In genomic region chr3:64063207-64063981, GRCh38 we compare ENCODE assay signal across 29 cellular contexts. TPM values are rescaled to one million over a fixed set of nuclear protein-coding genes. Genes with fewer than 3 reads are reported as not detected.
DNase-seq lines count a peak whose midpoint lies in the region; ATAC-seq and TF ChIP-seq lines count a peak whose summit lies in the region.
"Had no signal": no experiment of that assay in that cellular context is flagged by ENCODE, and none has a peak within 500 bp of the region (broad histone marks: within the 10 kb centered on the region; RNA-seq: fewer than 3 reads in every experiment).

No MANE protein-coding gene starts in this region.

- no peaks in the 10 kb centered on the region for H3K9me3 ChIP-seq in heart right ventricle
- no peaks in the 10 kb centered on the region for H3K9me3 ChIP-seq in right atrium auricular region
- peaks cover 8% of the 10 kb centered on the region for H3K9me3 ChIP-seq in endodermal cell (ENCODE audit: control insufficient read depth, low read length)
- H3K9me3 ChIP-seq: BLaER1 treated with 17β-estradiol and CSF1 and Interleukin-3, amounts not matched to agents 10 nM and 100 nM; gastroesophageal sphincter; MG63; pancreas; stomach; upper lobe of right lung had no signal

- H3K27ac Mint-ChIP-seq in endodermal cell (peak overlapping the region; percentile 88), type B pancreatic cell (peak overlapping the region; percentile 17), progenitor cell of endocrine pancreas (no peak overlapping the region)
- H3K27ac Mint-ChIP-seq: activated CD8-positive, alpha-beta T cell treated with anti-CD3 and anti-CD28 coated beads for 36 hours; IgD-negative memory B cell; mesothelial cell of epicardium had no signal

- WGBS in heart right ventricle, 2 donors = 64 to 74% methylated on average over 5 of the region's 5 CpGs
- WGBS in endodermal cell (ENCODE audit: insufficient coverage in 1 of 2, insufficient read length in 1 of 2), 2 experiments = 21% methylated on average over 5 of the region's 5 CpGs; no CpG with 5 or more reads in 1 of the 2 experiments

- intact Hi-C loops in heart right ventricle (cut with DNase I) = no loop called here
- intact Hi-C loops in posterior vena cava (cut with DNase I) = no loop called here

- H3K27ac ChIP-seq in heart right ventricle (peak overlapping the region in 7 of 10 donors; percentile 14 to 65 (median 40)), right atrium auricular region (no peak overlapping the region), endodermal cell (ENCODE audit: low read depth, low read length) (peak overlapping the region; percentile 40)
- H3K27ac ChIP-seq: BLaER1 treated with 17β-estradiol and CSF1 and Interleukin-3, amounts not matched to agents 10 nM and 100 nM; gastroesophageal sphincter; GM23248; pancreas; stomach; upper lobe of right lung had no signal

- H3K36me3 Mint-ChIP-seq in endodermal cell (ENCODE audit: low read depth) (no peaks in the 10 kb centered on the region), type B pancreatic cell (no peaks in the 10 kb centered on the region), progenitor cell of endocrine pancreas (ENCODE audit: insufficient read depth) (no peaks in the 10 kb centered on the region)
- H3K36me3 Mint-ChIP-seq: IgD-negative memory B cell, mesothelial cell of epicardium had no signal

- H3K4me3 ChIP-seq in heart right ventricle (no peak overlapping the region), right atrium auricular region (no peak overlapping the region), endodermal cell (ENCODE audit: low read length) (peak overlapping the region; percentile 39)
- H3K4me3 ChIP-seq: BLaER1 treated with 17β-estradiol and CSF1 and Interleukin-3, amounts not matched to agents 10 nM and 100 nM; gastroesophageal sphincter; GM23248; MG63; pancreas; stomach; upper lobe of right lung had no signal

- TF ChIP-seq CTCF in heart right ventricle (IDR thresholded peaks at IDR 0.05) (no peak), right atrium auricular region (IDR thresholded peaks at IDR 0.05) (no peak), endodermal cell (conservative IDR thresholded peaks at IDR 0.05) (no peak), type B pancreatic cell (conservative IDR thresholded peaks at IDR 0.05) (no peak), progenitor cell of endocrine pancreas (IDR thresholded peaks at IDR 0.05; ENCODE audit: unreplicated experiment) (no peak)

- peak in 6 of 8 donors; percentile 31 to 73 (median 58) for ATAC-seq in heart right ventricle
- ATAC-seq: activated CD8-positive, alpha-beta T cell treated with anti-CD3 and anti-CD28 coated beads for 36 hours; gastroesophageal sphincter; pancreas; sciatic nerve; upper lobe of right lung had no signal

- H3K9me3 Mint-ChIP-seq in endodermal cell = no peaks in the 10 kb centered on the region
- H3K9me3 Mint-ChIP-seq in type B pancreatic cell = peaks cover 3% of the 10 kb centered on the region
- no peaks in the 10 kb centered on the region for H3K9me3 Mint-ChIP-seq in progenitor cell of endocrine pancreas (ENCODE audit: low read depth)
- H3K9me3 Mint-ChIP-seq: activated CD8-positive, alpha-beta T cell treated with anti-CD3 and anti-CD28 coated beads for 36 hours; central memory CD8-positive, alpha-beta T cell; IgD-negative memory B cell; mesothelial cell of epicardium had no signal

- DNase-seq in heart right ventricle (no peak), right atrium auricular region (ENCODE audit: low spot score) (no peak), NCI-H69 (lab: John Stamatoyannopoulos, UW) (peak; percentile 55), endodermal cell (no peak), type B pancreatic cell (ENCODE audit: extremely low spot score, unreplicated experiment) (no peak), progenitor cell of endocrine pancreas (ENCODE audit: low spot score, unreplicated experiment) (no peak), posterior vena cava (ENCODE audit: low spot score) (no peak)
- DNase-seq in stimulated activated CD8-positive, alpha-beta memory T cell treated with anti-CD3 and anti-CD28 coated beads, Interleukin-4, amount 100 ng/mL, for 48 hours = no peak
- DNase-seq: ACHN; activated CD4-positive, CD25-positive, alpha-beta regulatory T cell treated with anti-CD3 and anti-CD28 coated beads, Interleukin-2, amount 50 U/mL, for 72 hours; activated CD8-positive, alpha-beta T cell treated with anti-CD3 and anti-CD28 coated beads for 36 hours; activated T-cell treated with anti-CD3 and anti-CD28 coated beads, Interleukin-2, amount 50 U/mL, for 1 hour; amniotic stem cell; GM23248; MG63; NCI-H1436; NCI-H2171; NCI-H526 treated with DMSO at 0.1 percent for 48 hours; pancreas; stomach; SW 1271; upper lobe of right lung had no signal

- H3K27me3 Mint-ChIP-seq in endodermal cell (ENCODE audit: insufficient read depth) (peaks cover 1% of the 10 kb centered on the region), type B pancreatic cell (peaks cover 7% of the 10 kb centered on the region), progenitor cell of endocrine pancreas (peaks cover 8% of the 10 kb centered on the region)
- H3K27me3 Mint-ChIP-seq: IgD-negative memory B cell had no signal

- H3K4me1 Mint-ChIP-seq in endodermal cell = peaks cover 48% of the 10 kb centered on the region
- H3K4me1 Mint-ChIP-seq in type B pancreatic cell (ENCODE audit: unreplicated experiment) = peaks cover 37% of the 10 kb centered on the region
- H3K4me1 Mint-ChIP-seq in progenitor cell of endocrine pancreas (ENCODE audit: low read depth) = peaks cover 7% of the 10 kb centered on the region
- H3K4me1 Mint-ChIP-seq: central memory CD8-positive, alpha-beta T cell had no signal

- H3K4me3 Mint-ChIP-seq in endodermal cell (no peak overlapping the region), type B pancreatic cell (no peak overlapping the region), progenitor cell of endocrine pancreas (ENCODE audit: low read depth) (no peak overlapping the region)
- H3K4me3 Mint-ChIP-seq: activated CD8-positive, alpha-beta T cell treated with anti-CD3 and anti-CD28 coated beads for 36 hours; central memory CD8-positive, alpha-beta T cell; IgD-negative memory B cell; mesothelial cell of epicardium; nephron had no signal

- peak overlapping the region; percentile 11 for H3K9ac ChIP-seq in endodermal cell (ENCODE audit: extremely low read depth, low read length, poor library complexity, severe bottlenecking)
- H3K9ac ChIP-seq: BLaER1 treated with 17β-estradiol and CSF1 and Interleukin-3, amounts not matched to agents 10 nM and 100 nM; GM23248 had no signal

- no peaks in the 10 kb centered on the region for H3K27me3 ChIP-seq in heart right ventricle
- H3K27me3 ChIP-seq in right atrium auricular region = no peaks in the 10 kb centered on the region
- H3K27me3 ChIP-seq in endodermal cell (ENCODE audit: control insufficient read depth, insufficient read depth, low read length, poor library complexity, severe bottlenecking) = no peaks in the 10 kb centered on the region
- H3K27me3 ChIP-seq: BLaER1 treated with 17β-estradiol and CSF1 and Interleukin-3, amounts not matched to agents 10 nM and 100 nM; gastroesophageal sphincter; MG63; pancreas; stomach; upper lobe of right lung had no signal

- H3K4me1 ChIP-seq in heart right ventricle (peaks cover 0 to 24% (median 9%) of the 10 kb centered on the region in 9 donors), right atrium auricular region (peaks cover 0 to 17% of the 10 kb centered on the region in 2 donors), endodermal cell (ENCODE audit: control insufficient read depth, insufficient read depth, low read length) (peaks cover 24% of the 10 kb centered on the region)
- H3K4me1 ChIP-seq: BLaER1 treated with 17β-estradiol and CSF1 and Interleukin-3, amounts not matched to agents 10 nM and 100 nM; pancreas; stomach; upper lobe of right lung had no signal

- H3K36me3 ChIP-seq in heart right ventricle (no peaks in the 10 kb centered on the region), right atrium auricular region (no peaks in the 10 kb centered on the region), endodermal cell (ENCODE audit: control insufficient read depth, insufficient read depth, low read length) (no peaks in the 10 kb centered on the region)
- H3K36me3 ChIP-seq: BLaER1 treated with 17β-estradiol and CSF1 and Interleukin-3, amounts not matched to agents 10 nM and 100 nM; gastroesophageal sphincter; MG63; pancreas; stomach; upper lobe of right lung had no signal

RNA-seq across cellular contexts. Expression of gene PSMD6, which starts 40.1 kb away (rescaled TPM):
- total RNA-seq in heart right ventricle (100 to 1,000 TPM in 1 of 10 donors, 10 to 100 TPM in 9; 76.6 to 103 (median 87.5) TPM), right atrium auricular region (10 to 100 TPM; 48.2 to 74.5 TPM), endodermal cell (100 to 1,000 TPM in 1 of 2 donors, 10 to 100 TPM in 1; 99.7 to 109 TPM), type B pancreatic cell (ENCODE audit: low replicate concordance) (68.1 and 81.4 TPM in 2 replicates), progenitor cell of endocrine pancreas (76.9 and 77.6 TPM in 2 replicates), posterior vena cava (10 to 100 TPM; 53.3 to 62.7 TPM)
- 10 to 100 TPM; 39.0 to 85.3 TPM for polyA plus RNA-seq in heart right ventricle
- polyA plus RNA-seq in endodermal cell (2013, experiment 1 of 2) = 115 TPM
- polyA plus RNA-seq in endodermal cell (2013, experiment 2 of 2) = 104 TPM

Comparison
In these comparisons a context has a peak if more than half of its experiments do, and no peak if none do; other contexts are left out.
1. H3K27ac ChIP-seq: peak in heart right ventricle (7 of 10) and endodermal cell (single experiment); none in right atrium auricular region (0 of 2).